10 cellular contexts compared by ENCODE assay signal in genomic region chr12:50567926-50568325, GRCh38.
A peak's percentile ranks its signal among the peaks of the same experiment; 100 is the strongest.
DNase-seq lines count a peak whose midpoint lies in the region; ATAC-seq, FAIRE-seq and TF ChIP-seq lines count a peak whose summit lies in the region.
"Had no signal": no experiment of that assay in that cellular context is flagged by ENCODE, and none has a peak within 500 bp of the region (broad histone marks: within the 10 kb centered on the region; RNA-seq: fewer than 3 reads in every experiment).

No MANE protein-coding gene starts in this region.

- no peak overlapping the region for H3K4ac ChIP-seq in neuronal stem cell (ENCODE audit: low read length)

- no peaks in the 10 kb centered on the region for H3K36me3 ChIP-seq in esophagus squamous epithelium
- H3K36me3 ChIP-seq in neuronal stem cell (replicated peaks in 1 of 2; ENCODE audit: control insufficient read depth in 2 of 2, insufficient read depth in 2 of 2, low read length in 2 of 2): no peaks in the 10 kb centered on the region
- H3K36me3 ChIP-seq: BE2C had no signal

- no peak overlapping the region for H2BK12ac ChIP-seq in neuronal stem cell (ENCODE audit: low read length)

- H2AFZ ChIP-seq in neuronal stem cell (ENCODE audit: low read length): no peak overlapping the region

- TF ChIP-seq POLR2A in A549 (IDR thresholded peaks at IDR 0.05; ENCODE audit: low read length): no peak
- TF ChIP-seq POLR2A in esophagus squamous epithelium (IDR thresholded peaks at IDR 0.05): no peak

- CTCF ChIA-PET in A549 (lab: Yijun Ruan, JAX): interaction anchor here (1.4 to 1.9 kb wide), 3 partner anchors 14 to 63 kb away, joined by 4 to 5 read pairs (median 5); partner anchors contain the start of gene DIP2B

- FAIRE-seq in A549 (lab: Jason Lieb, UNC): no peak

- TF ChIP-seq RAD21 in A549 (conservative IDR thresholded peaks at IDR 0.05 in 1 of 2, IDR thresholded peaks at IDR 0.05 in 1 of 2): no peak

- H2AK5ac ChIP-seq in neuronal stem cell (ENCODE audit: low read depth, low read length): no peak overlapping the region

- no peaks in the 10 kb centered on the region for H3K27me3 ChIP-seq in esophagus squamous epithelium
- H3K27me3 ChIP-seq in neuronal stem cell (ENCODE audit: control insufficient read depth in 3 of 3, insufficient read depth in 3 of 3, low read depth in 1 of 3, low read length in 3 of 3): no peaks in the 10 kb centered on the region
- H3K27me3 ChIP-seq: BE2C had no signal

- H3K4me3 ChIP-seq in A549 (no peak overlapping the region), esophagus squamous epithelium (no peak overlapping the region), neuronal stem cell (ENCODE audit: low read length in 2 of 2) (no peak overlapping the region)

- no peak overlapping the region for H2BK5ac ChIP-seq in neuronal stem cell (ENCODE audit: low read length)

- no peak overlapping the region for H3K18ac ChIP-seq in neuronal stem cell (ENCODE audit: low read length)

- DNase-seq in A549 (ENCODE audit: low read depth in 1 of 2, low spot score in 1 of 2) (peak in 1 of 2 experiments; percentile 26), M059J (ENCODE audit: low read depth) (peak; percentile 64), esophagus squamous epithelium (lab: John Stamatoyannopoulos, UW) (no peak), neuronal stem cell (ENCODE audit: low spot score) (no peak), NCI-H345 treated with DMSO at 0.1 percent for 48 hours (lab: John Stamatoyannopoulos, UW; ENCODE audit: unreplicated experiment) (no peak), T-helper 9 cell (no peak), GDM1 (lab: John Stamatoyannopoulos, UW) (no peak)
- no peak for DNase-seq in effector CD4-positive, alpha-beta T cell
- DNase-seq: BE2C, natural killer cell had no signal

- no peak overlapping the region for H3K23ac ChIP-seq in neuronal stem cell (ENCODE audit: low read depth, low read length, poor library complexity)

- H4K8ac ChIP-seq in neuronal stem cell (ENCODE audit: low read depth, low read length): no peak overlapping the region

- POLR2A ChIA-PET in A549 (lab: Yijun Ruan, JAX): no interaction called here

- no peak for TF ChIP-seq CTCF in A549 (IDR thresholded peaks at IDR 0.05)
- no peak for TF ChIP-seq CTCF in esophagus squamous epithelium (IDR thresholded peaks at IDR 0.05)

- intact Hi-C loops in esophagus squamous epithelium (cut with DNase I): no loop called here

- no peak overlapping the region for H2BK120ac ChIP-seq in neuronal stem cell (ENCODE audit: low read depth, low read length)

- WGBS in A549 (ENCODE audit: missing lambda C conversion rate): 0% methylated on average over 1 of the region's 1 CpG
- WGBS in esophagus squamous epithelium, 2 donors: 33% methylated on average over 1 of the region's 1 CpG
- WGBS in neuronal stem cell (ENCODE audit: extremely low coverage in 2 of 2, insufficient read length in 2 of 2, insufficient replicate concordance in 1 of 2), 2 donors: no CpG with 5 or more reads among the region's 1 CpG

- peak; percentile 20 to 48; a peak in 3 of 6 replicates for ATAC-seq in A549
- ATAC-seq: natural killer cell had no signal

- H3K9ac ChIP-seq in neuronal stem cell (ENCODE audit: low read depth, low read length, poor library complexity): no peak overlapping the region

- peaks cover 79% of the 10 kb centered on the region for H3K4me1 ChIP-seq in A549
- peaks cover 15 to 84% (median 37%) of the 10 kb centered on the region in 3 donors for H3K4me1 ChIP-seq in esophagus squamous epithelium
- peaks cover 5 to 8% of the 10 kb centered on the region in 2 donors for H3K4me1 ChIP-seq in neuronal stem cell (ENCODE audit: control insufficient read depth in 2 of 2, insufficient read depth in 1 of 2, low read depth in 1 of 2, low read length in 2 of 2)

- H3K9me3 ChIP-seq in A549 (no peaks in the 10 kb centered on the region), esophagus squamous epithelium (no peaks in the 10 kb centered on the region), neuronal stem cell (replicated peaks in 1 of 2; ENCODE audit: control insufficient read depth in 2 of 2, insufficient read depth in 1 of 2, low read depth in 1 of 2, low read length in 2 of 2) (no peaks in the 10 kb centered on the region)
- H3K9me3 ChIP-seq: BE2C had no signal

- peaks cover 1% of the 10 kb centered on the region for H3K79me1 ChIP-seq in neuronal stem cell (ENCODE audit: low read depth, low read length)

- no peak overlapping the region for H4K91ac ChIP-seq in neuronal stem cell (ENCODE audit: low read depth, low read length, poor library complexity)

- H3K27ac ChIP-seq in A549: peak overlapping the region; percentile 85 to 91
- peak overlapping the region; percentile 7 to 74 (median 48) for H3K27ac ChIP-seq in esophagus squamous epithelium
- peak overlapping the region; percentile 3 for H3K27ac ChIP-seq in neuronal stem cell (replicated peaks; ENCODE audit: low read length)

- H3K14ac ChIP-seq in neuronal stem cell (ENCODE audit: low read length): no peak overlapping the region

- peak overlapping the region; percentile 66 for H3K4me2 ChIP-seq in A549
- no peak overlapping the region for H3K4me2 ChIP-seq in neuronal stem cell (ENCODE audit: insufficient read depth, low read length, poor library complexity, severe bottlenecking)

- no peak for TF ChIP-seq EP300 in A549 (IDR thresholded peaks at IDR 0.05)

- H2BK15ac ChIP-seq in neuronal stem cell (ENCODE audit: low read length): no peak overlapping the region

TF ChIP-seq in A549, 52 proteins besides CTCF, POLR2A, EP300 and RAD21:
- TF ChIP-seq HEYL (CRISPR knock-in tag; IDR thresholded peaks at IDR 0.05) (no peak), BCL3 (IDR thresholded peaks at IDR 0.05) (no peak), HOXA7 (CRISPR knock-in tag; IDR thresholded peaks at IDR 0.05) (no peak), ZFP36 (IDR thresholded peaks at IDR 0.05; ENCODE audit: borderline replicate concordance, partially characterized antibody) (no peak), CBX8 (IDR thresholded peaks at IDR 0.05) (no peak), HOXB13 (CRISPR knock-in tag; IDR thresholded peaks at IDR 0.05; ENCODE audit: low read depth) (no peak), BHLHE40 (IDR thresholded peaks at IDR 0.05; ENCODE audit: low read depth, low read length) (no peak), RFX5 (IDR thresholded peaks at IDR 0.05) (no peak), NR3C1 (IDR thresholded peaks at IDR 0.05) (no peak), ATOH8 (CRISPR knock-in tag; IDR thresholded peaks at IDR 0.05; ENCODE audit: low read depth) (no peak), GATA3 (IDR thresholded peaks at IDR 0.05; ENCODE audit: borderline replicate concordance) (no peak), TFCP2L1 (CRISPR knock-in tag; IDR thresholded peaks at IDR 0.05) (no peak), KDM5A (IDR thresholded peaks at IDR 0.05) (no peak), NPAS2 (CRISPR knock-in tag; IDR thresholded peaks at IDR 0.05; ENCODE audit: borderline replicate concordance) (no peak), RNF2 (IDR thresholded peaks at IDR 0.05; ENCODE audit: borderline replicate concordance, low read depth) (no peak), RCOR1 (IDR thresholded peaks at IDR 0.05; ENCODE audit: low read depth, low read length) (no peak), POLR2AphosphoS2 (conservative IDR thresholded peaks at IDR 0.05; ENCODE audit: low read length) (no peak), CEBPB (IDR thresholded peaks at IDR 0.05) (no peak)
- TF ChIP-seq, protein P1, sequence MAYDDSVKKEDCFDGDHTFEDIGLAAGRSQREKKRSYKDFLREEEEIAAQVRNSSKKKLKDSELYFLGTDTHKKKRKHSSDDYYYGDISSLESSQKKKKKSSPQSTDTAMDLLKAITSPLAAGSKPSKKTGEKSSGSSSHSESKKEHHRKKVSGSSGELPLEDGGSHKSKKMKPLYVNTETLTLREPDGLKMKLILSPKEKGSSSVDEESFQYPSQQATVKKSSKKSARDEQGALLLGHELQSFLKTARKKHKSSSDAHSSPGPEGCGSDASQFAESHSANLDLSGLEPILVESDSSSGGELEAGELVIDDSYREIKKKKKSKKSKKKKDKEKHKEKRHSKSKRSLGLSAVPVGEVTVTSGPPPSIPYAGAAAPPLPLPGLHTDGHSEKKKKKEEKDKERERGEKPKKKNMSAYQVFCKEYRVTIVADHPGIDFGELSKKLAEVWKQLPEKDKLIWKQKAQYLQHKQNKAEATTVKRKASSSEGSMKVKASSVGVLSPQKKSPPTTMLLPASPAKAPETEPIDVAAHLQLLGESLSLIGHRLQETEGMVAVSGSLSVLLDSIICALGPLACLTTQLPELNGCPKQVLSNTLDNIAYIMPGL (CRISPR knock-in tag; IDR thresholded peaks at IDR 0.05; ENCODE audit: borderline replicate concordance): no peak
- TF ChIP-seq, protein P2, sequence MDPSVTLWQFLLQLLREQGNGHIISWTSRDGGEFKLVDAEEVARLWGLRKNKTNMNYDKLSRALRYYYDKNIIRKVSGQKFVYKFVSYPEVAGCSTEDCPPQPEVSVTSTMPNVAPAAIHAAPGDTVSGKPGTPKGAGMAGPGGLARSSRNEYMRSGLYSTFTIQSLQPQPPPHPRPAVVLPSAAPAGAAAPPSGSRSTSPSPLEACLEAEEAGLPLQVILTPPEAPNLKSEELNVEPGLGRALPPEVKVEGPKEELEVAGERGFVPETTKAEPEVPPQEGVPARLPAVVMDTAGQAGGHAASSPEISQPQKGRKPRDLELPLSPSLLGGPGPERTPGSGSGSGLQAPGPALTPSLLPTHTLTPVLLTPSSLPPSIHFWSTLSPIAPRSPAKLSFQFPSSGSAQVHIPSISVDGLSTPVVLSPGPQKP (IDR thresholded peaks at IDR 0.05; ENCODE audit: low read depth, low read length): no peak
TF ChIP-seq in A549: peak in this region for 0.

Comparison
In these comparisons a context has a peak if more than half of its experiments do, and no peak if none do; other contexts are left out.
1. H3K27ac ChIP-seq: peak in every context shown above with its lines; median percentile 88 in A549; 48 in esophagus squamous epithelium; 3 in neuronal stem cell.